In the genomic region with DNA sequence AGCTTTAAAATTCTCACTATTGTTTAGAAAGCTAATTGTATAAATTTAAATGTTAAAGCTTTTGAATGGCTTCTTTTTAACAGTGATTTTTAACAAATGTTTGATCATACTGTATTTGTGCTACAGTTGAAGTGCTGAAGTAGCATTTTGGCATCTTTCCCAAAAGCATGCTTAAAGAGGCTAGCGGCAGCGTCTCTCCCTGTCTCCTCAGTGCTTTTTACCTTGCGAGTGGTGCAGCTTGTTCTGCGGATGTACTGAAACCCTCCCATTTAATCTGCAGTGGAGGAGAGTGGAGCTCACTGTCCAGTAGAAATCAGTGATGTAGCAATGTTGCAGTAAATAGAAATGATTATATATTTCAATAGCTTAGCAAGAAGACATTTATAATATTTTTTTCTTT, we compare ENCODE assay signal across 14 cellular contexts. TPM values are rescaled to one million over a fixed set of nuclear protein-coding genes. Genes with fewer than 3 reads are reported as not detected.
DNase-seq lines count a peak whose midpoint lies in the region; ATAC-seq and TF ChIP-seq lines count a peak whose summit lies in the region.
"Had no signal": no experiment of that assay in that cellular context is flagged by ENCODE, and none has a peak within 500 bp of the region (broad histone marks: within the 10 kb centered on the region; RNA-seq: fewer than 3 reads in every experiment).

No MANE protein-coding gene starts in this region.

- intact Hi-C loops in sigmoid colon (cut with DNase I) = no loop called here
- intact Hi-C loops in transverse colon (cut with DNase I; ENCODE audit: low total_unique reads) = no loop called here

- TF ChIP-seq EP300 in sigmoid colon (IDR thresholded peaks at IDR 0.05) = no peak
- TF ChIP-seq EP300 in transverse colon (IDR thresholded peaks at IDR 0.05; ENCODE audit: low read depth) = no peak

- TF ChIP-seq CTCF in astrocyte of the spinal cord (IDR thresholded peaks at IDR 0.05; ENCODE audit: low read depth, low read length) (no peak), sigmoid colon (IDR thresholded peaks at IDR 0.05) (no peak), transverse colon (IDR thresholded peaks at IDR 0.05) (no peak)

- H3K23ac ChIP-seq in mesendoderm (ENCODE audit: low read length) = no peak overlapping the region

- no peak overlapping the region for H2BK120ac ChIP-seq in mesendoderm (ENCODE audit: low read depth, low read length)

- no peak overlapping the region for H3K18ac ChIP-seq in mesendoderm (ENCODE audit: low read length)

- H3K9me3 ChIP-seq in sigmoid colon (no peaks in the 10 kb centered on the region), transverse colon (no peaks in the 10 kb centered on the region)
- H3K9me3 ChIP-seq: Peyer's patch, thoracic aorta had no signal

- H4K5ac ChIP-seq in mesendoderm (ENCODE audit: low read length) = no peak overlapping the region

- H3K56ac ChIP-seq in mesendoderm (ENCODE audit: low read length) = peak overlapping the region; percentile 19

- H3K4me2 ChIP-seq in mesendoderm (ENCODE audit: low read length) = no peak overlapping the region
- H3K4me2 ChIP-seq: neural progenitor cell had no signal

- no peak overlapping the region for H3K9ac ChIP-seq in mesendoderm (ENCODE audit: low read length)
- H3K9ac ChIP-seq: neural progenitor cell had no signal

- H2BK15ac ChIP-seq in mesendoderm (replicated peaks; ENCODE audit: low read depth) = no peak overlapping the region

- no peaks in the 10 kb centered on the region for H3K36me3 ChIP-seq in mesendoderm (ENCODE audit: control insufficient read depth, insufficient read depth, low read length)
- no peaks in the 10 kb centered on the region for H3K36me3 ChIP-seq in sigmoid colon
- no peaks in the 10 kb centered on the region for H3K36me3 ChIP-seq in transverse colon
- H3K36me3 ChIP-seq: neural progenitor cell, Peyer's patch, thoracic aorta had no signal

- no peak overlapping the region for H2BK5ac ChIP-seq in mesendoderm (ENCODE audit: low read length)

- H3K27me3 ChIP-seq in mesendoderm (ENCODE audit: insufficient read depth, low read length, poor library complexity) (no peaks in the 10 kb centered on the region), sigmoid colon (no peaks in the 10 kb centered on the region), transverse colon (no peaks in the 10 kb centered on the region)
- H3K27me3 ChIP-seq: neural progenitor cell, Peyer's patch had no signal

- DNase-seq in NCI-H1092 (lab: John Stamatoyannopoulos, UW) (peak; percentile 77), NCI-H2171 treated with DMSO at 0.1 percent for 48 hours (lab: John Stamatoyannopoulos, UW) (peak; percentile 67), astrocyte of the spinal cord (ENCODE audit: low read depth, low spot score) (peak; percentile 24), mesendoderm (no peak), sigmoid colon (no peak), globus pallidus (ENCODE audit: low spot score) (no peak), transverse colon (no peak)
- DNase-seq: activated CD8-positive, alpha-beta memory T cell treated with anti-CD3 and anti-CD28 coated beads for 24 hours; activated naive CD4-positive, alpha-beta T cell treated with anti-CD3 and anti-CD28 coated beads for 36 hours; Peyer's patch had no signal

- no peak overlapping the region for H4K8ac ChIP-seq in mesendoderm (ENCODE audit: low read depth, low read length)

- H3K4me3 ChIP-seq in astrocyte of the spinal cord (ENCODE audit: low read depth, low read length) = no peak overlapping the region
- H3K4me3 ChIP-seq in mesendoderm (ENCODE audit: low read length) = no peak overlapping the region
- no peak overlapping the region for H3K4me3 ChIP-seq in sigmoid colon
- no peak overlapping the region for H3K4me3 ChIP-seq in transverse colon
- H3K4me3 ChIP-seq: neural progenitor cell, Peyer's patch, skin epidermis, thoracic aorta had no signal

- no peaks in the 10 kb centered on the region for H3K79me1 ChIP-seq in mesendoderm (ENCODE audit: low read length)

- in situ Hi-C loops in astrocyte of the spinal cord (cut with HindIII; ENCODE audit: low sequenced_read_pairs) (no loop called here), transverse colon (cut with MboI; ENCODE audit: low pct_ligation_motif_present in 1 of 4, low pct_unique_long_range_greater_than_20kb in 1 of 4, low sequenced_read_pairs in 3 of 4) (no loop called here)

- H3K79me2 ChIP-seq in mesendoderm (ENCODE audit: control insufficient read depth, insufficient read depth, low read length) = no peaks in the 10 kb centered on the region

- no peak overlapping the region for H3K27ac ChIP-seq in mesendoderm (ENCODE audit: low read depth, low read length)
- H3K27ac ChIP-seq in sigmoid colon = no peak overlapping the region
- H3K27ac ChIP-seq in transverse colon = no peak overlapping the region
- H3K27ac ChIP-seq: neural progenitor cell, Peyer's patch, skin epidermis, thoracic aorta had no signal

- TF ChIP-seq POLR2A in sigmoid colon (IDR thresholded peaks at IDR 0.05) (no peak), transverse colon (IDR thresholded peaks at IDR 0.05) (no peak)

- ATAC-seq in GM21381 (IDR thresholded peaks at IDR 0.05; ENCODE audit: unreplicated experiment) = no peak

- H2AK5ac ChIP-seq in mesendoderm (ENCODE audit: low read length) = no peak overlapping the region

- H3K4ac ChIP-seq in mesendoderm (ENCODE audit: low read depth, low read length) = no peak overlapping the region

- H3K4me1 ChIP-seq in mesendoderm (ENCODE audit: control insufficient read depth, low read depth, low read length) (no peaks in the 10 kb centered on the region), sigmoid colon (no peaks in the 10 kb centered on the region), transverse colon (no peaks in the 10 kb centered on the region)
- H3K4me1 ChIP-seq: neural progenitor cell, Peyer's patch had no signal

- no CpG with 5 or more reads among the region's 4 CpGs for WGBS in mesendoderm (ENCODE audit: extremely low coverage, insufficient coverage, low lambda C conversion rate)
- WGBS in sigmoid colon, 2 donors = 73 to 82% methylated on average over 4 of the region's 4 CpGs
- WGBS in transverse colon (ENCODE audit: low coverage in 1 of 2), 2 donors = 50 to 70% methylated on average over 4 of the region's 4 CpGs

RNA-seq across cellular contexts. Expression of gene LRRC49, which starts 43.7 kb away (rescaled TPM):
- polyA plus RNA-seq in mesendoderm (2013, experiment 1 of 2) = 5.2 TPM
- 5.2 TPM for polyA plus RNA-seq in mesendoderm (2013, experiment 2 of 2)
- 10 to 100 TPM; 10.3 to 20.2 (median 12.6) TPM for total RNA-seq in sigmoid colon
- polyA plus RNA-seq in sigmoid colon = 10 to 100 TPM in 1 of 3 donors, 1 to 10 TPM in 2; 1.6 to 10.2 (median 3.0) TPM
- 1 to 10 TPM in 3 of 4 donors, not detected in 1; 2.2 to 5.2 (median 4.8) TPM for total RNA-seq in transverse colon
- total RNA-seq: activated naive CD4-positive, alpha-beta T cell treated with anti-CD3 and anti-CD28 coated beads for 36 hours had no signal

RNA-seq across cellular contexts. Expression of gene THAP10, which starts 44.1 kb away (rescaled TPM):
- 3.1 TPM for polyA plus RNA-seq in mesendoderm (2013, experiment 1 of 2)
- polyA plus RNA-seq in mesendoderm (2013, experiment 2 of 2) = 3.6 TPM
- 1 to 10 TPM; 1.1 to 3.6 (median 2.7) TPM for total RNA-seq in sigmoid colon
- 1 to 10 TPM; 1.9 to 2.5 (median 2.4) TPM for polyA plus RNA-seq in sigmoid colon
- total RNA-seq in transverse colon = 10 to 100 TPM in 1 of 4 donors, 1 to 10 TPM in 2, not detected in 1; 2.2 to 14.9 (median 8.3) TPM
- total RNA-seq: activated naive CD4-positive, alpha-beta T cell treated with anti-CD3 and anti-CD28 coated beads for 36 hours had no signal

Comparison
In these comparisons a context has a peak if more than half of its experiments do, and no peak if none do; other contexts are left out.
1. DNase-seq: peak in NCI-H1092 (single experiment), NCI-H2171 treated with DMSO at 0.1 percent for 48 hours (single experiment) and astrocyte of the spinal cord (single experiment); none in mesendoderm (single experiment), sigmoid colon (single experiment), globus pallidus (single experiment) and transverse colon (single experiment).